In the genomic region with DNA sequence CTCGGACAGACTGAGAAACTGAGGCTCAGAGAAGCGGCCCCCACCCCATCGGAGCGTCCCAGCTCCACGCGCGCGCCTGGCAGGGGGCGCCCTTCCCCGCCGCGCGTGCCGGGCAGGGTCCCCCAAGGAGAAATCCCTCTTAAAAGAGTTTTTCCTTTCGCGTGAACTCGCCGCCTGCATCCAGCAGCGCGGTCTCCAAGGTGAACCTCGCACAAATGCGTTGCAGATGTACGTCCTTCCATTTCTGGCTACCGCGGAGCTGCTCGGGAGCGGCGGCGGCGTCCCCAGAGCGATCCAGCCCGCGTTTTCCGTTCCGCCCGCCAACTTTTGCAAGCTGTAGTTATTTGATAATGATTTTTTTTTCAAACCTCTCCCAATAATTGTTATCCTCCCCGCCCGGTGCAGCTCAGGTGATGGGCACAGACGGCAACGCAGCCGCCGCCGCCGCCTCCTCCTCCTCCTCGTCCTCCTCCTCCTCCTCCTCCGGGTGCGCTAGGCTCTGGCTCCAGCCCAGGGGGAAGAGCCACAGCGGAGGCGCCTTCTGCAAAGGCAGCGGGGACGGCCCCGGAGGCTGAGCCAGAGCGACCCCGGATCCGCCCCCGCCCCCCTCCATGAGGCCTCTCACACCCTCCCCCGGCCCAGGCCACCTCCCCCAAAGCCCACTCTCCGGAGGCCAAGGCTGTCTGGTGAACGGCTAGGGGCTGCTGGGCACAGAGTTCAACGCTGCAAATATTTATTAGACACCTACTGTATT, we compare ENCODE assay signal across 8 cellular contexts.
DNase-seq lines count a peak whose midpoint lies in the region; ATAC-seq lines count a peak whose summit lies in the region.

No MANE protein-coding gene starts in this region.

- ATAC-seq in GM18868 (IDR thresholded peaks at IDR 0.05; ENCODE audit: unreplicated experiment) (no peak), GM21529 (IDR thresholded peaks at IDR 0.05; ENCODE audit: unreplicated experiment) (no peak)

- DNase-seq in GDM1 (lab: John Stamatoyannopoulos, UW) (peak; percentile 77), NAMALWA (ENCODE audit: low spot score) (peak; percentile 87), T-helper 9 cell (peak; percentile 64), astrocyte of the hippocampus (ENCODE audit: low read depth, low spot score) (peak; percentile 77), iPS-NIHi7 (ENCODE audit: extremely low spot score) (peak; percentile 91)
- peak; percentile 35 to 53 for DNase-seq in stimulated activated CD4-positive, alpha-beta T cell treated with anti-CD3 and anti-CD28 coated beads, Interleukin-15, amount 100 ng/mL, for 1 hour (ENCODE audit: low read depth in 1 of 2, low spot score in 1 of 2)
